ENCODE assay signal across 7 cellular contexts in genomic region chr2:137964066-137964858, GRCh38. TPM values are rescaled to one million over a fixed set of nuclear protein-coding genes. Genes with fewer than 3 reads are reported as not detected.
A peak's percentile ranks its signal among the peaks of the same experiment; 100 is the strongest.
DNase-seq lines count a peak whose midpoint lies in the region; ATAC-seq, FAIRE-seq and TF ChIP-seq lines count a peak whose summit lies in the region.

HNMT (plus strand) TSS chr2:137964473; CDS start chr2:137964492, 19 bp downstream.

- H3K9me2 ChIP-seq in Karpas-422 (replicated peaks; ENCODE audit: insufficient read depth, low read length), result no peaks in the 10 kb centered on the region

- H3K27ac ChIP-seq in adrenal gland, result peak within 1 kb of the TSS in 4 of 5 donors; percentile 63 to 90 (median 78)
- H3K27ac ChIP-seq in heart left ventricle, result peak within 1 kb of the TSS; percentile 66 to 94 (median 78)
- no peak within 1 kb of the TSS for H3K27ac ChIP-seq in Karpas-422 (ENCODE audit: low read length)

- peaks cover 0 to 8% of the 10 kb centered on the region in 2 donors for H3K4me1 ChIP-seq in adrenal gland (replicated peaks in 1 of 2)
- H3K4me1 ChIP-seq in heart left ventricle, result peaks cover 0 to 57% (median 9%) of the 10 kb centered on the region in 12 donors
- H3K4me1 ChIP-seq in Karpas-422 (ENCODE audit: low read length), result no peaks in the 10 kb centered on the region

- H3K4me2 ChIP-seq in Karpas-422 (ENCODE audit: low read depth, low read length, poor library complexity, severe bottlenecking), result no peak within 1 kb of the TSS

- H3K36me3 ChIP-seq in adrenal gland (replicated peaks in 1 of 2) (no peaks in the 10 kb centered on the region), heart left ventricle (no peaks in the 10 kb centered on the region), Karpas-422 (ENCODE audit: insufficient read depth, low read length) (no peaks in the 10 kb centered on the region)

- H3K9ac ChIP-seq in Karpas-422 (ENCODE audit: low read length), result no peak within 1 kb of the TSS

- 7 to 16% (median 10%) methylated on average over 15 of the region's 15 CpGs for WGBS in adrenal gland, 4 donors
- WGBS in heart left ventricle, 4 donors, result 16 to 27% (median 19%) methylated on average over 15 of the region's 15 CpGs

- TF ChIP-seq POLR2A in adrenal gland (IDR thresholded peaks at IDR 0.05) (no peak), heart left ventricle (IDR thresholded peaks at IDR 0.05) (no peak)

- H3K9me3 ChIP-seq in adrenal gland (replicated peaks in 1 of 3), result no peaks in the 10 kb centered on the region
- peaks cover 0 to 5% (median 0%) of the 10 kb centered on the region in 12 donors for H3K9me3 ChIP-seq in heart left ventricle
- H3K9me3 ChIP-seq in Karpas-422 (ENCODE audit: low read length), result no peaks in the 10 kb centered on the region

- FAIRE-seq in HTR-8/SVneo (lab: Jason Lieb, UNC), result peak; percentile 51

- TF ChIP-seq CTCF in adrenal gland (IDR thresholded peaks at IDR 0.05), result no peak
- no peak for TF ChIP-seq CTCF in heart left ventricle (IDR thresholded peaks at IDR 0.05)

- no peaks in the 10 kb centered on the region for H4K20me1 ChIP-seq in Karpas-422 (ENCODE audit: insufficient read depth, low read depth, low read length)

- H3K27me3 ChIP-seq in adrenal gland (no peaks in the 10 kb centered on the region), heart left ventricle (no peaks in the 10 kb centered on the region), Karpas-422 (ENCODE audit: low read length) (no peaks in the 10 kb centered on the region)

- H3K79me2 ChIP-seq in Karpas-422 (ENCODE audit: low read length), result no peaks in the 10 kb centered on the region

- DNase-seq in HTR-8/SVneo (ENCODE audit: insufficient read length, low spot score) (peak; percentile 41), adrenal gland (peak; percentile 20 to 59 (median 27)), heart left ventricle (peak; percentile 14 to 52 (median 42)), posterior cingulate gyrus (peak; percentile 22 to 90 (median 48)), NAMALWA (ENCODE audit: low spot score) (no peak), Karpas-422 (no peak)
- DNase-seq in activated CD4-positive, alpha-beta T cell treated with anti-CD3 and anti-CD28 coated beads for 48 hours, result no peak

- peak; percentile 15 to 89 (median 74) for ATAC-seq in heart left ventricle

- H3K4me3 ChIP-seq in adrenal gland (peak within 1 kb of the TSS in 2 of 4 donors; percentile 20 to 63), heart left ventricle (peak within 1 kb of the TSS; percentile 16 to 69 (median 57)), Karpas-422 (ENCODE audit: low read length) (no peak within 1 kb of the TSS)

- intact Hi-C loops in adrenal gland (cut with DNase I), result no loop called here
- intact Hi-C loops in heart left ventricle (cut with DNase I), result loop anchor here in 2 of 10 donors (5.0 to 10.0 kb wide), 2 partner anchors 538 to 541 kb away; partner anchors contain the start of gene SPOPL (in 2 of the 2)
- intact Hi-C loops in posterior cingulate gyrus (cut with DNase I), result no loop called here

- H2AFZ ChIP-seq in Karpas-422 (ENCODE audit: low read length), result no peak within 1 kb of the TSS

RNA-seq across cellular contexts. Expression of gene HNMT, which starts in this region (rescaled TPM):
- total RNA-seq in adrenal gland (10 to 100 TPM in 7 of 8 donors, 1 to 10 TPM in 1; 4.5 to 53.7 (median 22.4) TPM), heart left ventricle (10 to 100 TPM in 6 of 9 donors, 1 to 10 TPM in 3; 7.5 to 38.1 (median 10.4) TPM)
- polyA plus RNA-seq in adrenal gland (10 to 100 TPM; 15.1 to 36.1 (median 21.2) TPM), heart left ventricle (1 to 10 TPM; 4.5 to 8.2 TPM)
- total RNA-seq in Karpas-422 (2014; rRNA removed; shearing (Covaris generic); ENCODE audit: low replicate concordance), result not detected in 2 replicates

Comparison
In these comparisons a context has a peak if more than half of its experiments do, and no peak if none do; other contexts are left out.
1. DNase-seq: peak in HTR-8/SVneo (single experiment), adrenal gland (7 of 7), heart left ventricle (5 of 5) and posterior cingulate gyrus (10 of 10); none in NAMALWA (single experiment), activated CD4-positive, alpha-beta T cell treated with anti-CD3 and anti-CD28 coated beads for 48 hours (single experiment) and Karpas-422 (single experiment).